ENCODE assay signal across 19 cellular contexts in the genomic region with DNA sequence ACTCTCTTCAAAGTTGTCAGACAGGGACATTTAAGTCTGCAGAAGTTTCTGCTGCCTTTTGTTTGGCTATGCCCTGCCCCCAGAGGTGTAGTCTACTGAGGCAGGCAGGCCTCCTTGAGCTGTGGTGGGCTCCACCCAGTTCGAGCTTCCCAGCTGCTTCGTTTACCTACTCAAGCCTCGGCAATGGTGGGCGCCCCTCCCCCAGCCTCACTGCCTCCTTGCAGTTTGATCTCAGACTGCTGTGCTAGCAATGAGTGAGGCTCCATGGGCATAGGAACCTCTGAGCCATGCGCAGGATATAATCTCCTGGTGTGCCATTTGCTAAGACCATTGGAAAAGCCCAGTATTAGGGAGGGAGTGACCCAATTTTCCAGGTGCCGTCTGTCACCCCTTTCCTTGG. TPM values are rescaled to one million over a fixed set of nuclear protein-coding genes. Genes with fewer than 3 reads are reported as not detected.
"Had no signal": no experiment of that assay in that cellular context is flagged by ENCODE, and none has a peak within 500 bp of the region (broad histone marks: within the 10 kb centered on the region; RNA-seq: fewer than 3 reads in every experiment).

No MANE protein-coding gene starts in this region.

RNA-seq across cellular contexts. Expression of a gene that starts 19.1 kb away (rescaled TPM):
- total RNA-seq: activated naive CD4-positive, alpha-beta T cell treated with anti-CD3 and anti-CD28 coated beads for 36 hours; activated naive CD8-positive, alpha-beta T cell treated with anti-CD3 and anti-CD28 coated beads for 36 hours; activated naive CD8-positive, alpha-beta T cell treated with anti-CD3 and anti-CD28 coated beads, Interleukin-2, amount 10 ng/mL, durations not matched to agents 7 days and 5 days; activated T-cell treated with anti-CD3 and anti-CD28 coated beads, Interleukin-2, amount 50 U/mL, for 72 hours; activated T-helper 1 cell treated with anti-CD3 and anti-CD28 coated beads, Interleukin-12 subunit alpha, Interleukin-12 subunit beta, Interleukin-2, Interleukin-4 antibody, amounts not matched to agents 30 ng/mL and 10 ng/mL and 1 ng/mL, durations not matched to agents 14 hours and 24 hours and 36 hours; activated T-helper 17 cell treated with anti-CD3 and anti-CD28 coated beads, Interleukin-2, amount 50 U/mL, for 72 hours; activated T-helper 2 cell treated with anti-CD3 and anti-CD28 coated beads, Interferon-gamma antibody, Interleukin-2, Interleukin-4, amounts not matched to agents 10 μg/mL and 5 μg/mL and 100 μg/mL, durations not matched to agents 14 hours and 24 hours and 36 hours; aorta; ascending aorta; astrocyte; bronchial epithelial cell; cardiac muscle cell; cardiac septum; cerebellum; chondrocyte had no signal
- polyA plus RNA-seq: cardiac muscle cell had no signal

RNA-seq across cellular contexts. Expression of a gene that starts 24.7 kb away (rescaled TPM):
- total RNA-seq: activated naive CD4-positive, alpha-beta T cell treated with anti-CD3 and anti-CD28 coated beads for 36 hours; activated naive CD4-positive, alpha-beta T cell treated with anti-CD3 and anti-CD28 coated beads, Interleukin-2, amount 50 U/mL, for 72 hours; activated naive CD8-positive, alpha-beta T cell treated with anti-CD3 and anti-CD28 coated beads for 36 hours; activated naive CD8-positive, alpha-beta T cell treated with anti-CD3 and anti-CD28 coated beads, Interleukin-2, amount 10 ng/mL, durations not matched to agents 7 days and 5 days; activated T-cell treated with anti-CD3 and anti-CD28 coated beads, Interleukin-2, amount 50 U/mL, for 4 hours; activated T-helper 1 cell treated with anti-CD3 and anti-CD28 coated beads, Interleukin-12 subunit alpha, Interleukin-12 subunit beta, Interleukin-2, Interleukin-4 antibody, amounts not matched to agents 30 ng/mL and 10 ng/mL and 1 ng/mL, durations not matched to agents 14 hours and 24 hours and 36 hours; activated T-helper 2 cell treated with anti-CD3 and anti-CD28 coated beads, Interferon-gamma antibody, Interleukin-2, Interleukin-4, amounts not matched to agents 10 μg/mL and 5 μg/mL and 100 μg/mL, durations not matched to agents 14 hours and 24 hours and 36 hours; adrenal gland; ascending aorta; astrocyte; breast epithelium; bronchial epithelial cell; cardiac muscle cell; cardiac septum; cerebellum; chondrocyte had no signal
- polyA plus RNA-seq: adrenal gland, aorta had no signal
